ENCODE assay signal across 1 cellular context in genomic region chr2:152718909-152719645, GRCh38.
TF ChIP-seq lines count a peak whose summit lies in the region.

No MANE protein-coding gene starts in this region.

TF ChIP-seq in HEK293, 187 proteins besides CTCF, POLR2A, EP300 and RAD21 (continued from another document and continues in another):
- TF ChIP-seq, protein P1, sequence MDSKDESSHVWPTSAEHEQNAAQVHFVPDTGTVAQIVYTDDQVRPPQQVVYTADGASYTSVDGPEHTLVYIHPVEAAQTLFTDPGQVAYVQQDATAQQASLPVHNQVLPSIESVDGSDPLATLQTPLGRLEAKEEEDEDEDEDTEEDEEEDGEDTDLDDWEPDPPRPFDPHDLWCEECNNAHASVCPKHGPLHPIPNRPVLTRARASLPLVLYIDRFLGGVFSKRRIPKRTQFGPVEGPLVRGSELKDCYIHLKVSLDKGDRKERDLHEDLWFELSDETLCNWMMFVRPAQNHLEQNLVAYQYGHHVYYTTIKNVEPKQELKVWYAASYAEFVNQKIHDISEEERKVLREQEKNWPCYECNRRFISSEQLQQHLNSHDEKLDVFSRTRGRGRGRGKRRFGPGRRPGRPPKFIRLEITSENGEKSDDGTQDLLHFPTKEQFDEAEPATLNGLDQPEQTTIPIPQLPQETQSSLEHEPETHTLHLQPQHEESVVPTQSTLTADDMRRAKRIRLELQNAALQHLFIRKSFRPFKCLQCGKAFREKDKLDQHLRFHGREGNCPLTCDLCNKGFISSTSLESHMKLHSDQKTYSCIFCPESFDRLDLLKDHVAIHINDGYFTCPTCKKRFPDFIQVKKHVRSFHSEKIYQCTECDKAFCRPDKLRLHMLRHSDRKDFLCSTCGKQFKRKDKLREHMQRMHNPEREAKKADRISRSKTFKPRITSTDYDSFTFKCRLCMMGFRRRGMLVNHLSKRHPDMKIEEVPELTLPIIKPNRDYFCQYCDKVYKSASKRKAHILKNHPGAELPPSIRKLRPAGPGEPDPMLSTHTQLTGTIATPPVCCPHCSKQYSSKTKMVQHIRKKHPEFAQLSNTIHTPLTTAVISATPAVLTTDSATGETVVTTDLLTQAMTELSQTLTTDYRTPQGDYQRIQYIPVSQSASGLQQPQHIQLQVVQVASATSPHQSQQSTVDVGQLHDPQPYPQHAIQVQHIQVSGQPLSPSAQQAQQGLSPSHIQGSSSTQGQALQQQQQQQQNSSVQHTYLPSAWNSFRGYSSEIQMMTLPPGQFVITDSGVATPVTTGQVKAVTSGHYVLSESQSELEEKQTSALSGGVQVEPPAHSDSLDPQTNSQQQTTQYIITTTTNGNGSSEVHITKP (tag by site-specific recombination; IDR thresholded peaks at IDR 0.05): no peak
- TF ChIP-seq ZBTB20 (tag by site-specific recombination; IDR thresholded peaks at IDR 0.05): peak; percentile 8; the same call in 1 of the 2 replicates
- no peak for TF ChIP-seq ZNF701 (tag by site-specific recombination; IDR thresholded peaks at IDR 0.05)
- TF ChIP-seq ZBTB17 (tag by site-specific recombination; IDR thresholded peaks at IDR 0.05): peak; percentile 94
- no peak for TF ChIP-seq ZBTB10 (tag by site-specific recombination; IDR thresholded peaks at IDR 0.05)
- no peak for TF ChIP-seq ZNF112 (tag by site-specific recombination; IDR thresholded peaks at IDR 0.05)
- TF ChIP-seq KLF7 (tag by site-specific recombination; IDR thresholded peaks at IDR 0.05; ENCODE audit: borderline replicate concordance): peak; percentile 81
- no peak for TF ChIP-seq ZNF423 (tag by site-specific recombination; IDR thresholded peaks at IDR 0.05)
- no peak for TF ChIP-seq SCRT1 (tag by site-specific recombination; IDR thresholded peaks at IDR 0.05; ENCODE audit: borderline replicate concordance)
- peak; percentile 49; the same call in 1 of the 2 replicates for TF ChIP-seq ZNF366 (tag by site-specific recombination; conservative IDR thresholded peaks at IDR 0.05)
- no peak for TF ChIP-seq ZNF157 (tag by site-specific recombination; IDR thresholded peaks at IDR 0.05)
- TF ChIP-seq MZF1 (tag by site-specific recombination; IDR thresholded peaks at IDR 0.05; ENCODE audit: borderline replicate concordance): no peak
- no peak for TF ChIP-seq TSHZ1 (tag by site-specific recombination; IDR thresholded peaks at IDR 0.05; ENCODE audit: borderline replicate concordance)
- no peak for TF ChIP-seq KLF10 (tag by site-specific recombination; IDR thresholded peaks at IDR 0.05)
- TF ChIP-seq, protein P2, sequence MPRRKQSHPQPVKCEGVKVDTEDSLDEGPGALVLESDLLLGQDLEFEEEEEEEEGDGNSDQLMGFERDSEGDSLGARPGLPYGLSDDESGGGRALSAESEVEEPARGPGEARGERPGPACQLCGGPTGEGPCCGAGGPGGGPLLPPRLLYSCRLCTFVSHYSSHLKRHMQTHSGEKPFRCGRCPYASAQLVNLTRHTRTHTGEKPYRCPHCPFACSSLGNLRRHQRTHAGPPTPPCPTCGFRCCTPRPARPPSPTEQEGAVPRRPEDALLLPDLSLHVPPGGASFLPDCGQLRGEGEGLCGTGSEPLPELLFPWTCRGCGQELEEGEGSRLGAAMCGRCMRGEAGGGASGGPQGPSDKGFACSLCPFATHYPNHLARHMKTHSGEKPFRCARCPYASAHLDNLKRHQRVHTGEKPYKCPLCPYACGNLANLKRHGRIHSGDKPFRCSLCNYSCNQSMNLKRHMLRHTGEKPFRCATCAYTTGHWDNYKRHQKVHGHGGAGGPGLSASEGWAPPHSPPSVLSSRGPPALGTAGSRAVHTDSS (tag by site-specific recombination; IDR thresholded peaks at IDR 0.05): no peak
- no peak for TF ChIP-seq ZNF426 (tag by site-specific recombination; IDR thresholded peaks at IDR 0.05)
- no peak for TF ChIP-seq ZSCAN18 (tag by site-specific recombination; IDR thresholded peaks at IDR 0.05)
- TF ChIP-seq, protein P3, sequence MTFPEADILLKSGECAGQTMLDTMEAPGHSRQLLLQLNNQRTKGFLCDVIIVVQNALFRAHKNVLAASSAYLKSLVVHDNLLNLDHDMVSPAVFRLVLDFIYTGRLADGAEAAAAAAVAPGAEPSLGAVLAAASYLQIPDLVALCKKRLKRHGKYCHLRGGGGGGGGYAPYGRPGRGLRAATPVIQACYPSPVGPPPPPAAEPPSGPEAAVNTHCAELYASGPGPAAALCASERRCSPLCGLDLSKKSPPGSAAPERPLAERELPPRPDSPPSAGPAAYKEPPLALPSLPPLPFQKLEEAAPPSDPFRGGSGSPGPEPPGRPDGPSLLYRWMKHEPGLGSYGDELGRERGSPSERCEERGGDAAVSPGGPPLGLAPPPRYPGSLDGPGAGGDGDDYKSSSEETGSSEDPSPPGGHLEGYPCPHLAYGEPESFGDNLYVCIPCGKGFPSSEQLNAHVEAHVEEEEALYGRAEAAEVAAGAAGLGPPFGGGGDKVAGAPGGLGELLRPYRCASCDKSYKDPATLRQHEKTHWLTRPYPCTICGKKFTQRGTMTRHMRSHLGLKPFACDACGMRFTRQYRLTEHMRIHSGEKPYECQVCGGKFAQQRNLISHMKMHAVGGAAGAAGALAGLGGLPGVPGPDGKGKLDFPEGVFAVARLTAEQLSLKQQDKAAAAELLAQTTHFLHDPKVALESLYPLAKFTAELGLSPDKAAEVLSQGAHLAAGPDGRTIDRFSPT (tag by site-specific recombination; IDR thresholded peaks at IDR 0.05): 0 out of 2 replicates have a peak, but pooled peaks have one; percentile 61
- TF ChIP-seq ZBTB26 (tag by site-specific recombination; optimal IDR thresholded peaks at IDR 0.05): no peak
- peak; percentile 88 for TF ChIP-seq ZNF335 (tag by site-specific recombination; conservative IDR thresholded peaks at IDR 0.05)
- no peak for TF ChIP-seq ZNF830 (tag by site-specific recombination; IDR thresholded peaks at IDR 0.05; ENCODE audit: low read depth)
- TF ChIP-seq PRDM1 (tag by site-specific recombination; IDR thresholded peaks at IDR 0.05): peak; percentile 83
- TF ChIP-seq, protein P4, sequence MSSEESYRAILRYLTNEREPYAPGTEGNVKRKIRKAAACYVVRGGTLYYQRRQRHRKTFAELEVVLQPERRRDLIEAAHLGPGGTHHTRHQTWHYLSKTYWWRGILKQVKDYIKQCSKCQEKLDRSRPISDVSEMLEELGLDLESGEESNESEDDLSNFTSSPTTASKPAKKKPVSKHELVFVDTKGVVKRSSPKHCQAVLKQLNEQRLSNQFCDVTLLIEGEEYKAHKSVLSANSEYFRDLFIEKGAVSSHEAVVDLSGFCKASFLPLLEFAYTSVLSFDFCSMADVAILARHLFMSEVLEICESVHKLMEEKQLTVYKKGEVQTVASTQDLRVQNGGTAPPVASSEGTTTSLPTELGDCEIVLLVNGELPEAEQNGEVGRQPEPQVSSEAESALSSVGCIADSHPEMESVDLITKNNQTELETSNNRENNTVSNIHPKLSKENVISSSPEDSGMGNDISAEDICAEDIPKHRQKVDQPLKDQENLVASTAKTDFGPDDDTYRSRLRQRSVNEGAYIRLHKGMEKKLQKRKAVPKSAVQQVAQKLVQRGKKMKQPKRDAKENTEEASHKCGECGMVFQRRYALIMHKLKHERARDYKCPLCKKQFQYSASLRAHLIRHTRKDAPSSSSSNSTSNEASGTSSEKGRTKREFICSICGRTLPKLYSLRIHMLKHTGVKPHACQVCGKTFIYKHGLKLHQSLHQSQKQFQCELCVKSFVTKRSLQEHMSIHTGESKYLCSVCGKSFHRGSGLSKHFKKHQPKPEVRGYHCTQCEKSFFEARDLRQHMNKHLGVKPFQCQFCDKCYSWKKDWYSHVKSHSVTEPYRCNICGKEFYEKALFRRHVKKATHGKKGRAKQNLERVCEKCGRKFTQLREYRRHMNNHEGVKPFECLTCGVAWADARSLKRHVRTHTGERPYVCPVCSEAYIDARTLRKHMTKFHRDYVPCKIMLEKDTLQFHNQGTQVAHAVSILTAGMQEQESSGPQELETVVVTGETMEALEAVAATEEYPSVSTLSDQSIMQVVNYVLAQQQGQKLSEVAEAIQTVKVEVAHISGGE (tag by site-specific recombination; conservative IDR thresholded peaks at IDR 0.05; ENCODE audit: low read depth): 0 out of 2 replicates have a peak, but pooled peaks have one; percentile 9
- TF ChIP-seq SETDB1 (IDR thresholded peaks at IDR 0.05; ENCODE audit: insufficient read length, low read length): no peak
- TF ChIP-seq ZNF292 (tag by site-specific recombination; IDR thresholded peaks at IDR 0.05; ENCODE audit: borderline replicate concordance, low read depth): no peak
- TF ChIP-seq ZNF169 (tag by site-specific recombination; IDR thresholded peaks at IDR 0.05): no peak
- TF ChIP-seq REST (tag by site-specific recombination; IDR thresholded peaks at IDR 0.05): 0 out of 2 replicates have a peak, but pooled peaks have one; percentile 8
- TF ChIP-seq ZBTB7A (tag by site-specific recombination; IDR thresholded peaks at IDR 0.05; ENCODE audit: low read depth): no peak
- TF ChIP-seq ZFP37 (tag by site-specific recombination; IDR thresholded peaks at IDR 0.05): 0 out of 2 replicates have a peak, but pooled peaks have one; percentile 6
- no peak for TF ChIP-seq SP3 (tag by site-specific recombination; IDR thresholded peaks at IDR 0.05)
